In the genomic region with DNA sequence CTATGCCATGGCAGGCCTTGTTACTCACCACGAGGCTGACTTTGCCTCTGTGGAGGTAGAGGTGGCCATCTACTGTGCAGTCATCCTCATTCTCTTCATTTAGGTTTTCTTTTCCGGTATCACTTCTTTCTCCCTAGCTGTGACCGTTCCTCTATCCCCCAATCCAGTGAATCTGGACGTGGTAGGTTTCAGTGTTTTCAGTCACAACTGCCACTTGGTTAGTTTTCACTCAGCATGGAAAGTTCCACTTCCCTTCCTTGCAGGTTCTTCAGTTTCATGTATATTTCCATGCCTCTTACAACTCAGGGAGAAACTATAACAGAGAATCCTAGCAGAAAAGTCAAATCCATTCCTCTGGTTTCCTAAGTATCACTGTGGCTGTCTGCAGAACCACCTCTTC, we compare ENCODE assay signal across 13 cellular contexts. TPM values are rescaled to one million over a fixed set of nuclear protein-coding genes. Genes with fewer than 3 reads are reported as not detected.
A peak's percentile ranks its signal among the peaks of the same experiment; 100 is the strongest.
DNase-seq lines count a peak whose midpoint lies in the region; ATAC-seq and TF ChIP-seq lines count a peak whose summit lies in the region.
"Had no signal": no experiment of that assay in that cellular context is flagged by ENCODE, and none has a peak within 500 bp of the region (broad histone marks: within the 10 kb centered on the region; RNA-seq: fewer than 3 reads in every experiment).

No MANE protein-coding gene starts in this region.

- H2BK15ac ChIP-seq in H9 (ENCODE audit: low read depth, low read length), result no peak overlapping the region

- no peak overlapping the region for H3K18ac ChIP-seq in H9 (ENCODE audit: insufficient read length, low read depth, low read length)

- H2BK20ac ChIP-seq in H9 (ENCODE audit: low read depth, low read length, poor library complexity, severe bottlenecking), result no peak overlapping the region

- H3K4me2 ChIP-seq in H9 (ENCODE audit: insufficient read depth, insufficient read length, low read length), result no peak overlapping the region

- no peaks in the 10 kb centered on the region for H3K27me3 Mint-ChIP-seq in CD4-positive, alpha-beta memory T cell
- no peaks in the 10 kb centered on the region for H3K27me3 Mint-ChIP-seq in H9 (ENCODE audit: low read depth)
- no peaks in the 10 kb centered on the region for H3K27me3 Mint-ChIP-seq in activated CD8-positive, alpha-beta T cell treated with anti-CD3 and anti-CD28 coated beads for 36 hours
- H3K27me3 Mint-ChIP-seq in naive thymus-derived CD4-positive, alpha-beta T cell, result no peaks in the 10 kb centered on the region

- H2BK120ac ChIP-seq in H9 (ENCODE audit: low read depth, low read length, poor library complexity, severe bottlenecking), result no peak overlapping the region

- no peak overlapping the region for H4K91ac ChIP-seq in H9 (ENCODE audit: insufficient read length, low read depth, low read length)

- in situ Hi-C loops in HAP-1 (cut with MboI; ENCODE audit: low sequenced_read_pairs), result no loop called here

- no peak overlapping the region for H3K14ac ChIP-seq in H9 (ENCODE audit: insufficient read depth, low read length)

- no peak overlapping the region for H2BK5ac ChIP-seq in H9 (ENCODE audit: insufficient read length, low read length)

- no CpG with 5 or more reads among the region's 4 CpGs for WGBS in H9 (ENCODE audit: extremely low coverage, insufficient read length, low lambda C conversion rate)

- H4K5ac ChIP-seq in H9 (ENCODE audit: insufficient read length, low read depth, low read length), result no peak overlapping the region

- no peak overlapping the region for H3K9ac ChIP-seq in H9 (ENCODE audit: extremely low read depth, insufficient read length, low read length)

- H4K20me1 ChIP-seq in H9 (ENCODE audit: control insufficient read depth, insufficient read depth, insufficient read length), result no peaks in the 10 kb centered on the region

- no peak for DNase-seq in CD4-positive, alpha-beta memory T cell
- no peak for DNase-seq in H9
- DNase-seq in activated CD8-positive, alpha-beta T cell treated with anti-CD3 and anti-CD28 coated beads for 36 hours, result peak; percentile 17
- no peak for DNase-seq in naive thymus-derived CD4-positive, alpha-beta T cell
- DNase-seq in glomerular visceral epithelial cell (ENCODE audit: extremely low spot score), result no peak
- DNase-seq in HAP-1 (ENCODE audit: low spot score in 2 of 2), result no peak
- no peak for DNase-seq in SW480 (ENCODE audit: low spot score)
- DNase-seq: anterior cingulate cortex; DMS53; left ventricle myocardium superior; NCI-H345; stimulated activated naive CD4-positive, alpha-beta T cell had no signal

- peaks cover 5% of the 10 kb centered on the region; the same call in 1 of the 2 replicates for H3K79me2 ChIP-seq in H9 (ENCODE audit: insufficient read depth, low read length)

- POLR2A ChIA-PET in CD4-positive, alpha-beta memory T cell (lab: Charles Lee; ENCODE audit: partially characterized antibody), result interaction anchor here (0.9 to 6.4 kb wide), 6 partner anchors 11 to 191 kb away, joined by 3 to 68 read pairs (median 32); a partner anchor contains a TSS
- POLR2A ChIA-PET in activated CD8-positive, alpha-beta T cell treated with anti-CD3 and anti-CD28 coated beads for 36 hours (lab: Charles Lee), result interaction anchor here (0.8 to 3.6 kb wide), 3 partner anchors 10 to 169 kb away, joined by 3 to 14 read pairs (median 5); no protein-coding TSS in a partner anchor
- POLR2A ChIA-PET in naive thymus-derived CD4-positive, alpha-beta T cell (lab: Charles Lee), result interaction anchor here (0.8 to 5.0 kb wide), 6 partner anchors 14 to 192 kb away, joined by 3 to 54 read pairs (median 21); a partner anchor contains a TSS

- H3K4me3 ChIP-seq in CD4-positive, alpha-beta memory T cell (ENCODE audit: low read length in 2 of 2), result no peak overlapping the region
- no peak overlapping the region for H3K4me3 ChIP-seq in naive thymus-derived CD4-positive, alpha-beta T cell (ENCODE audit: low read length)
- no peak overlapping the region for H3K4me3 ChIP-seq in HAP-1

- H4K8ac ChIP-seq in H9 (replicated peaks; ENCODE audit: insufficient read length, low read depth, low read length), result no peak overlapping the region

- peak overlapping the region in 6 of 7 donors; percentile 75 to 99 (median 98) for H3K27ac Mint-ChIP-seq in CD4-positive, alpha-beta memory T cell
- H3K27ac Mint-ChIP-seq in H9, result peak overlapping the region in 2 of 3 experiments; percentile 51 to 85; a peak in 1 of 7 replicates
- peak overlapping the region; percentile 98 for H3K27ac Mint-ChIP-seq in activated CD8-positive, alpha-beta T cell treated with anti-CD3 and anti-CD28 coated beads for 36 hours
- H3K27ac Mint-ChIP-seq in naive thymus-derived CD4-positive, alpha-beta T cell, result peak overlapping the region in 8 of 9 donors; percentile 93 to 99 (median 98)

- TF ChIP-seq CTCF in H9 (conservative IDR thresholded peaks at IDR 0.05), result no peak
- no peak for TF ChIP-seq CTCF in activated CD8-positive, alpha-beta T cell treated with anti-CD3 and anti-CD28 coated beads for 36 hours (IDR thresholded peaks at IDR 0.05)

- CTCF ChIA-PET in CD4-positive, alpha-beta memory T cell (lab: Charles Lee; ENCODE audit: partially characterized antibody), result interaction anchor here (1.0 to 4.1 kb wide), 2 partner anchors 21 to 193 kb away, joined by 3 to 17 read pairs; no protein-coding TSS in a partner anchor
- CTCF ChIA-PET in activated CD8-positive, alpha-beta T cell treated with anti-CD3 and anti-CD28 coated beads for 36 hours (lab: Charles Lee), result interaction anchor here (0.9 to 7.7 kb wide), 13 partner anchors 8 to 192 kb away, joined by 3 to 48 read pairs (median 6); no protein-coding TSS in a partner anchor
- CTCF ChIA-PET in naive thymus-derived CD4-positive, alpha-beta T cell (lab: Charles Lee), result interaction anchor here (0.8 to 1.0 kb wide), 2 partner anchors 21 to 43 kb away, joined by 3 read pairs; no protein-coding TSS in a partner anchor

- H3K4me1 Mint-ChIP-seq in CD4-positive, alpha-beta memory T cell, result peaks cover 59 to 91% (median 77%) of the 10 kb centered on the region in 4 donors
- H3K4me1 Mint-ChIP-seq in H9, result peaks cover 43 to 44% of the 10 kb centered on the region in 2 experiments
- H3K4me1 Mint-ChIP-seq in activated CD8-positive, alpha-beta T cell treated with anti-CD3 and anti-CD28 coated beads for 36 hours (ENCODE audit: low read depth), result peaks cover 76% of the 10 kb centered on the region
- H3K4me1 Mint-ChIP-seq in naive thymus-derived CD4-positive, alpha-beta T cell, result peaks cover 62 to 91% (median 86%) of the 10 kb centered on the region in 7 donors

- H3K23ac ChIP-seq in H9 (ENCODE audit: insufficient read length, low read depth, low read length), result no peak overlapping the region

- H3K23me2 ChIP-seq in H9 (ENCODE audit: insufficient read length, low read depth, low read length, poor library complexity, severe bottlenecking), result no peaks in the 10 kb centered on the region

- H3T11ph ChIP-seq in H9 (ENCODE audit: low read length), result no peak overlapping the region

- H3K27me3 ChIP-seq in CD4-positive, alpha-beta memory T cell (ENCODE audit: insufficient read depth, low read length), result no peaks in the 10 kb centered on the region
- H3K27me3 ChIP-seq in H9 (ENCODE audit: insufficient read depth, low read length), result no peaks in the 10 kb centered on the region
- H3K27me3 ChIP-seq in naive thymus-derived CD4-positive, alpha-beta T cell (ENCODE audit: control insufficient read depth in 2 of 2, insufficient read depth in 2 of 2, low read length in 2 of 2), result no peaks in the 10 kb centered on the region
- no peaks in the 10 kb centered on the region for H3K27me3 ChIP-seq in HAP-1 (ENCODE audit: low read depth)

- peaks cover 72% of the 10 kb centered on the region for H3K4me1 ChIP-seq in CD4-positive, alpha-beta memory T cell (ENCODE audit: insufficient read depth, low read length)
- H3K4me1 ChIP-seq in H9 (ENCODE audit: insufficient read depth, low read length) (no peaks in the 10 kb centered on the region; the same call in 1 of the 2 replicates), HAP-1 (peaks cover 48% of the 10 kb centered on the region)
- peaks cover 17 to 48% of the 10 kb centered on the region in 2 donors for H3K4me1 ChIP-seq in naive thymus-derived CD4-positive, alpha-beta T cell (ENCODE audit: control insufficient read depth in 2 of 2, insufficient read depth in 2 of 2, low read length in 2 of 2)

- peaks cover 0 to 3% (median 0%) of the 10 kb centered on the region in 8 donors for H3K9me3 Mint-ChIP-seq in CD4-positive, alpha-beta memory T cell
- no peaks in the 10 kb centered on the region; a peak in 1 of 5 replicates for H3K9me3 Mint-ChIP-seq in H9
- H3K9me3 Mint-ChIP-seq in activated CD8-positive, alpha-beta T cell treated with anti-CD3 and anti-CD28 coated beads for 36 hours, result no peaks in the 10 kb centered on the region
- H3K9me3 Mint-ChIP-seq in naive thymus-derived CD4-positive, alpha-beta T cell, result peaks cover 0 to 7% (median 0%) of the 10 kb centered on the region in 11 donors

- no peaks in the 10 kb centered on the region for H3K9me3 ChIP-seq in CD4-positive, alpha-beta memory T cell (ENCODE audit: control insufficient read depth in 1 of 2, low read length in 2 of 2)
- H3K9me3 ChIP-seq in H9 (ENCODE audit: control insufficient read depth, low read depth, low read length) (no peaks in the 10 kb centered on the region), HAP-1 (no peaks in the 10 kb centered on the region; the same call in 1 of the 2 replicates)
- no peaks in the 10 kb centered on the region for H3K9me3 ChIP-seq in naive thymus-derived CD4-positive, alpha-beta T cell (ENCODE audit: control insufficient read depth in 2 of 3, low read length in 3 of 3)

- no peak overlapping the region for H3K56ac ChIP-seq in H9 (ENCODE audit: insufficient read length, low read depth, low read length)

- H2AFZ ChIP-seq in H9 (ENCODE audit: low read length), result no peak overlapping the region

- intact Hi-C loops in CD4-positive, alpha-beta memory T cell (cut with micrococcal nuclease), result loop anchor here (2.0 kb wide), 2 partner anchors 53 to 177 kb away; a partner anchor contains a TSS
- intact Hi-C loops in activated CD8-positive, alpha-beta T cell treated with anti-CD3 and anti-CD28 coated beads for 36 hours (cut with micrococcal nuclease), result no loop called here
- intact Hi-C loops in naive thymus-derived CD4-positive, alpha-beta T cell (cut with micrococcal nuclease), result loop anchor here (5.0 to 10.0 kb wide), 5 partner anchors 111 to 1927 kb away; a partner anchor contains a TSS

- peaks cover 10% of the 10 kb centered on the region for H3K79me1 ChIP-seq in H9 (ENCODE audit: insufficient read depth, low read depth, low read length, poor library complexity, severe bottlenecking)

- no peak overlapping the region for H2AK5ac ChIP-seq in H9 (ENCODE audit: insufficient read length, low read length)

- no peak for ATAC-seq in activated CD8-positive, alpha-beta T cell treated with anti-CD3 and anti-CD28 coated beads for 36 hours
- no peak for ATAC-seq in naive thymus-derived CD4-positive, alpha-beta T cell
- ATAC-seq in GM18909 (IDR thresholded peaks at IDR 0.05; ENCODE audit: poor library complexity, unreplicated experiment), result no peak
- ATAC-seq: left ventricle myocardium superior had no signal

- peaks cover 10% of the 10 kb centered on the region for H3K36me3 ChIP-seq in CD4-positive, alpha-beta memory T cell (ENCODE audit: insufficient read depth, low read length)
- H3K36me3 ChIP-seq in naive thymus-derived CD4-positive, alpha-beta T cell (ENCODE audit: control insufficient read depth in 2 of 3, insufficient read depth in 3 of 3, low read length in 3 of 3), result peaks cover 3 to 16% (median 3%) of the 10 kb centered on the region in 3 experiments
- peaks cover 35% of the 10 kb centered on the region for H3K36me3 ChIP-seq in HAP-1 (replicated peaks)

- peaks cover 22 to 53% of the 10 kb centered on the region in 2 donors for H3K36me3 Mint-ChIP-seq in CD4-positive, alpha-beta memory T cell
- H3K36me3 Mint-ChIP-seq in H9 (ENCODE audit: insufficient read depth in 1 of 3, low read depth in 3 of 3), result peaks cover 8 to 36% (median 27%) of the 10 kb centered on the region in 3 experiments; a peak in 6 of 7 replicates
- peaks cover 47% of the 10 kb centered on the region for H3K36me3 Mint-ChIP-seq in activated CD8-positive, alpha-beta T cell treated with anti-CD3 and anti-CD28 coated beads for 36 hours (ENCODE audit: low read depth)
- H3K36me3 Mint-ChIP-seq in naive thymus-derived CD4-positive, alpha-beta T cell, result peaks cover 10 to 35% (median 16%) of the 10 kb centered on the region in 5 donors

- no peak overlapping the region for H2BK12ac ChIP-seq in H9 (ENCODE audit: insufficient read length, low read depth, low read length)

- H3K27ac ChIP-seq in CD4-positive, alpha-beta memory T cell (ENCODE audit: low read depth, low read length), result peak overlapping the region; percentile 6
- H3K27ac ChIP-seq in H9 (ENCODE audit: insufficient read length, low read depth, low read length), result no peak overlapping the region
- peak overlapping the region; percentile 95 for H3K27ac ChIP-seq in naive thymus-derived CD4-positive, alpha-beta T cell (ENCODE audit: low read depth, low read length)

- peak overlapping the region in 7 of 8 donors; percentile 44 to 98 (median 92) for H3K4me3 Mint-ChIP-seq in CD4-positive, alpha-beta memory T cell
- H3K4me3 Mint-ChIP-seq in H9, result peak overlapping the region; percentile 96 to 98; a peak in 3 of 5 replicates
- peak overlapping the region; percentile 94 for H3K4me3 Mint-ChIP-seq in activated CD8-positive, alpha-beta T cell treated with anti-CD3 and anti-CD28 coated beads for 36 hours
- H3K4me3 Mint-ChIP-seq in naive thymus-derived CD4-positive, alpha-beta T cell, result peak overlapping the region; percentile 75 to 97 (median 93)

- H3K4ac ChIP-seq in H9 (ENCODE audit: low read depth, low read length), result no peak overlapping the region

RNA-seq across cellular contexts. Expression of a gene that starts 1.9 kb away (rescaled TPM):
- 10 to 100 TPM; 54.0 to 59.7 TPM for total RNA-seq in CD4-positive, alpha-beta memory T cell
- polyA plus RNA-seq in CD4-positive, alpha-beta memory T cell, result 10 to 100 TPM in 1 of 2 donors, 1 to 10 TPM in 1; 7.9 to 19.7 TPM
- total RNA-seq in H9 (2021), result 24.4 and 26.2 TPM in 2 replicates
- total RNA-seq in activated CD8-positive, alpha-beta T cell treated with anti-CD3 and anti-CD28 coated beads for 36 hours, result 10 to 100 TPM; 51.8 to 53.5 TPM
- 10 to 100 TPM; 45.5 to 64.3 (median 59.1) TPM for total RNA-seq in naive thymus-derived CD4-positive, alpha-beta T cell
- 10 to 100 TPM; 21.5 to 23.9 TPM for polyA plus RNA-seq in naive thymus-derived CD4-positive, alpha-beta T cell

RNA-seq across cellular contexts. Expression of a gene that starts 2.0 kb away (rescaled TPM):
- 10 to 100 TPM; 19.5 to 20.7 TPM for total RNA-seq in CD4-positive, alpha-beta memory T cell
- polyA plus RNA-seq in CD4-positive, alpha-beta memory T cell, result 10 to 100 TPM; 17.6 to 28.9 TPM
- 32.2 and 36.0 TPM in 2 replicates for total RNA-seq in H9 (2021)
- 10 to 100 TPM; 24.8 to 26.3 TPM for total RNA-seq in activated CD8-positive, alpha-beta T cell treated with anti-CD3 and anti-CD28 coated beads for 36 hours
- 10 to 100 TPM; 18.9 to 22.8 (median 20.1) TPM for total RNA-seq in naive thymus-derived CD4-positive, alpha-beta T cell
- polyA plus RNA-seq in naive thymus-derived CD4-positive, alpha-beta T cell, result 10 to 100 TPM; 23.4 to 29.0 TPM

RNA-seq across cellular contexts. Expression of a gene that starts 30.6 kb away (rescaled TPM):
- 10 to 100 TPM; 72.7 to 74.5 TPM for total RNA-seq in CD4-positive, alpha-beta memory T cell
- 10 to 100 TPM; 22.2 to 45.4 TPM for polyA plus RNA-seq in CD4-positive, alpha-beta memory T cell
- total RNA-seq in H9 (2021), result 36.4 and 37.7 TPM in 2 replicates
- total RNA-seq in activated CD8-positive, alpha-beta T cell treated with anti-CD3 and anti-CD28 coated beads for 36 hours, result 10 to 100 TPM; 37.4 to 37.8 TPM
- 100 to 1,000 TPM in 1 of 5 experiments, 10 to 100 TPM in 4; 63.6 to 107 (median 72.9) TPM for total RNA-seq in naive thymus-derived CD4-positive, alpha-beta T cell
- 10 to 100 TPM; 25.8 to 45.8 TPM for polyA plus RNA-seq in naive thymus-derived CD4-positive, alpha-beta T cell

RNA-seq across cellular contexts. Expression of a gene that starts 52.6 kb away (rescaled TPM):
- 1 to 10 TPM; 4.0 to 4.1 TPM for total RNA-seq in CD4-positive, alpha-beta memory T cell
- 1 to 10 TPM; 2.8 to 4.1 TPM for polyA plus RNA-seq in CD4-positive, alpha-beta memory T cell
- 7.1 and 8.5 TPM in 2 replicates for total RNA-seq in H9 (2021)
- total RNA-seq in activated CD8-positive, alpha-beta T cell treated with anti-CD3 and anti-CD28 coated beads for 36 hours, result 10 to 100 TPM; 12.0 to 14.0 TPM
- 10 to 100 TPM in 1 of 5 experiments, 1 to 10 TPM in 4; 1.8 to 18.1 (median 2.7) TPM for total RNA-seq in naive thymus-derived CD4-positive, alpha-beta T cell
- 1 to 10 TPM; 1.5 to 3.2 TPM for polyA plus RNA-seq in naive thymus-derived CD4-positive, alpha-beta T cell
